In genomic region chr7:149261829-149262617, GRCh38 we compare ENCODE assay signal across 1 cellular context.
TF ChIP-seq lines count a peak whose summit lies in the region.

Gene ZNF783, plus strand, starts transcription at chr7:149262196. Its CDS starts 138 bp downstream, at chr7:149262334.

TF ChIP-seq in HepG2, 621 proteins besides CTCF, POLR2A, EP300 and RAD21 (continued from another document and continues in another):
- TF ChIP-seq, protein P1, sequence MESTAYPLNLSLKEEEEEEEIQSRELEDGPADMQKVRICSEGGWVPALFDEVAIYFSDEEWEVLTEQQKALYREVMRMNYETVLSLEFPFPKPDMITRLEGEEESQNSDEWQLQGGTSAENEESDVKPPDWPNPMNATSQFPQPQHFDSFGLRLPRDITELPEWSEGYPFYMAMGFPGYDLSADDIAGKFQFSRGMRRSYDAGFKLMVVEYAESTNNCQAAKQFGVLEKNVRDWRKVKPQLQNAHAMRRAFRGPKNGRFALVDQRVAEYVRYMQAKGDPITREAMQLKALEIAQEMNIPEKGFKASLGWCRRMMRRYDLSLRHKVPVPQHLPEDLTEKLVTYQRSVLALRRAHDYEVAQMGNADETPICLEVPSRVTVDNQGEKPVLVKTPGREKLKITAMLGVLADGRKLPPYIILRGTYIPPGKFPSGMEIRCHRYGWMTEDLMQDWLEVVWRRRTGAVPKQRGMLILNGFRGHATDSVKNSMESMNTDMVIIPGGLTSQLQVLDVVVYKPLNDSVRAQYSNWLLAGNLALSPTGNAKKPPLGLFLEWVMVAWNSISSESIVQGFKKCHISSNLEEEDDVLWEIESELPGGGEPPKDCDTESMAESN (CRISPR knock-in tag; conservative IDR thresholded peaks at IDR 0.05), result 0 out of 2 replicates have a peak, but pooled peaks have one; percentile 13
- TF ChIP-seq PATZ1 (CRISPR knock-in tag; IDR thresholded peaks at IDR 0.05) (peak; percentile 22; the same call in 1 of the 2 replicates), ZNF737 (CRISPR knock-in tag; IDR thresholded peaks at IDR 0.05; ENCODE audit: borderline replicate concordance) (peak; percentile 59; the same call in 1 of the 2 replicates), ZNF678 (CRISPR knock-in tag; IDR thresholded peaks at IDR 0.05) (peak; percentile 91), ZNF777 (CRISPR knock-in tag; IDR thresholded peaks at IDR 0.05) (peak; percentile 92), REPIN1 (CRISPR knock-in tag; IDR thresholded peaks at IDR 0.05; ENCODE audit: borderline replicate concordance, low read depth) (peak; percentile 87), ATM (IDR thresholded peaks at IDR 0.05; ENCODE audit: borderline replicate concordance) (no peak), ZSCAN20 (CRISPR knock-in tag; IDR thresholded peaks at IDR 0.05; ENCODE audit: borderline replicate concordance) (peak; percentile 89), RXRB (CRISPR knock-in tag; IDR thresholded peaks at IDR 0.05; ENCODE audit: borderline replicate concordance) (peak; percentile 31; the same call in 1 of the 2 replicates), ZNF274 (CRISPR knock-in tag; IDR thresholded peaks at IDR 0.05) (peak; percentile 72), LCORL (IDR thresholded peaks at IDR 0.05) (no peak), LCORL (CRISPR knock-in tag; IDR thresholded peaks at IDR 0.05) (0 out of 2 replicates have a peak, but pooled peaks have one; percentile 18), PHF20 (CRISPR knock-in tag; IDR thresholded peaks at IDR 0.05) (peak; percentile 75), TBX3 (IDR thresholded peaks at IDR 0.05; ENCODE audit: borderline replicate concordance) (no peak), DMAP1 (CRISPR knock-in tag; IDR thresholded peaks at IDR 0.05) (peak; percentile 83), ZSCAN29 (CRISPR knock-in tag; conservative IDR thresholded peaks at IDR 0.05) (no peak; the same call in 1 of the 2 replicates), HNRNPLL (IDR thresholded peaks at IDR 0.05; ENCODE audit: low read depth, low read length, poor library complexity, severe bottlenecking) (peak; percentile 61), ZNF230 (CRISPR knock-in tag; IDR thresholded peaks at IDR 0.05) (peak; percentile 68; the same call in 1 of the 2 replicates), MEIS1 (CRISPR knock-in tag; IDR thresholded peaks at IDR 0.05; ENCODE audit: borderline replicate concordance) (peak; percentile 59; the same call in 1 of the 2 replicates), ZNF264 (CRISPR knock-in tag; IDR thresholded peaks at IDR 0.05) (0 out of 2 replicates have a peak, but pooled peaks have one; percentile 65), BRCA1 (CRISPR knock-in tag; IDR thresholded peaks at IDR 0.05) (peak; percentile 88), ZFP36L1 (CRISPR knock-in tag; IDR thresholded peaks at IDR 0.05) (0 out of 2 replicates have a peak, but pooled peaks have one; percentile 67), ZSCAN12 (CRISPR knock-in tag; IDR thresholded peaks at IDR 0.05) (peak; percentile 69; the same call in 1 of the 2 replicates), MEIS2 (CRISPR knock-in tag; IDR thresholded peaks at IDR 0.05) (peak; percentile 52; the same call in 1 of the 2 replicates), TCF7 (IDR thresholded peaks at IDR 0.05; ENCODE audit: low read depth) (no peak), CENPT (CRISPR knock-in tag; IDR thresholded peaks at IDR 0.05; ENCODE audit: low read depth) (peak; percentile 58), SAP130 (CRISPR knock-in tag; IDR thresholded peaks at IDR 0.05; ENCODE audit: low read depth) (peak; percentile 79), PITX1 (CRISPR knock-in tag; IDR thresholded peaks at IDR 0.05) (0 out of 2 replicates have a peak, but pooled peaks have one; percentile 18), GATAD1 (CRISPR knock-in tag; IDR thresholded peaks at IDR 0.05) (peak; percentile 76), ATF6 (CRISPR knock-in tag; conservative IDR thresholded peaks at IDR 0.05) (0 out of 2 replicates have a peak, but pooled peaks have one; percentile 48), HOXA9 (CRISPR knock-in tag; IDR thresholded peaks at IDR 0.05; ENCODE audit: borderline replicate concordance) (peak; percentile 94), ZBTB4 (CRISPR knock-in tag; IDR thresholded peaks at IDR 0.05; ENCODE audit: borderline replicate concordance) (0 out of 2 replicates have a peak, but pooled peaks have one; percentile 30), IKZF4 (CRISPR knock-in tag; IDR thresholded peaks at IDR 0.05; ENCODE audit: borderline replicate concordance, low read depth, not compliant biosample characterization) (peak; percentile 57), ZFX (CRISPR knock-in tag; IDR thresholded peaks at IDR 0.05; ENCODE audit: low read depth) (peak; percentile 96), SMAD3 (CRISPR knock-in tag; IDR thresholded peaks at IDR 0.05) (peak; percentile 56; the same call in 1 of the 2 replicates), TRIM24 (CRISPR knock-in tag; IDR thresholded peaks at IDR 0.05) (no peak), ZNF101 (CRISPR knock-in tag; IDR thresholded peaks at IDR 0.05; ENCODE audit: borderline replicate concordance, low read depth) (0 out of 2 replicates have a peak, but pooled peaks have one; percentile 73)
- TF ChIP-seq, protein P2, sequence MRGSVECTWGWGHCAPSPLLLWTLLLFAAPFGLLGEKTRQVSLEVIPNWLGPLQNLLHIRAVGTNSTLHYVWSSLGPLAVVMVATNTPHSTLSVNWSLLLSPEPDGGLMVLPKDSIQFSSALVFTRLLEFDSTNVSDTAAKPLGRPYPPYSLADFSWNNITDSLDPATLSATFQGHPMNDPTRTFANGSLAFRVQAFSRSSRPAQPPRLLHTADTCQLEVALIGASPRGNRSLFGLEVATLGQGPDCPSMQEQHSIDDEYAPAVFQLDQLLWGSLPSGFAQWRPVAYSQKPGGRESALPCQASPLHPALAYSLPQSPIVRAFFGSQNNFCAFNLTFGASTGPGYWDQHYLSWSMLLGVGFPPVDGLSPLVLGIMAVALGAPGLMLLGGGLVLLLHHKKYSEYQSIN (CRISPR knock-in tag; IDR thresholded peaks at IDR 0.05; ENCODE audit: borderline replicate concordance), result peak; percentile 91; the same call in 1 of the 2 replicates
- TF ChIP-seq, protein P3, sequence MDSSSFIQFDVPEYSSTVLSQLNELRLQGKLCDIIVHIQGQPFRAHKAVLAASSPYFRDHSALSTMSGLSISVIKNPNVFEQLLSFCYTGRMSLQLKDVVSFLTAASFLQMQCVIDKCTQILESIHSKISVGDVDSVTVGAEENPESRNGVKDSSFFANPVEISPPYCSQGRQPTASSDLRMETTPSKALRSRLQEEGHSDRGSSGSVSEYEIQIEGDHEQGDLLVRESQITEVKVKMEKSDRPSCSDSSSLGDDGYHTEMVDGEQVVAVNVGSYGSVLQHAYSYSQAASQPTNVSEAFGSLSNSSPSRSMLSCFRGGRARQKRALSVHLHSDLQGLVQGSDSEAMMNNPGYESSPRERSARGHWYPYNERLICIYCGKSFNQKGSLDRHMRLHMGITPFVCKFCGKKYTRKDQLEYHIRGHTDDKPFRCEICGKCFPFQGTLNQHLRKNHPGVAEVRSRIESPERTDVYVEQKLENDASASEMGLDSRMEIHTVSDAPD (CRISPR knock-in tag; IDR thresholded peaks at IDR 0.05), result peak; percentile 77
- TF ChIP-seq, protein P4, sequence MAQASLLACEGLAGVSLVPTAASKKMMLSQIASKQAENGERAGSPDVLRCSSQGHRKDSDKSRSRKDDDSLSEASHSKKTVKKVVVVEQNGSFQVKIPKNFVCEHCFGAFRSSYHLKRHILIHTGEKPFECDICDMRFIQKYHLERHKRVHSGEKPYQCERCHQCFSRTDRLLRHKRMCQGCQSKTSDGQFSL (CRISPR knock-in tag; IDR thresholded peaks at IDR 0.05), result no peak
- TF ChIP-seq, protein P5, sequence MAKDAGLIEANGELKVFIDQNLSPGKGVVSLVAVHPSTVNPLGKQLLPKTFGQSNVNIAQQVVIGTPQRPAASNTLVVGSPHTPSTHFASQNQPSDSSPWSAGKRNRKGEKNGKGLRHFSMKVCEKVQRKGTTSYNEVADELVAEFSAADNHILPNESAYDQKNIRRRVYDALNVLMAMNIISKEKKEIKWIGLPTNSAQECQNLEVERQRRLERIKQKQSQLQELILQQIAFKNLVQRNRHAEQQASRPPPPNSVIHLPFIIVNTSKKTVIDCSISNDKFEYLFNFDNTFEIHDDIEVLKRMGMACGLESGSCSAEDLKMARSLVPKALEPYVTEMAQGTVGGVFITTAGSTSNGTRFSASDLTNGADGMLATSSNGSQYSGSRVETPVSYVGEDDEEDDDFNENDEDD (CRISPR knock-in tag; IDR thresholded peaks at IDR 0.05; ENCODE audit: borderline replicate concordance), result peak; percentile 94; the same call in 1 of the 2 replicates
- TF ChIP-seq, protein P6, sequence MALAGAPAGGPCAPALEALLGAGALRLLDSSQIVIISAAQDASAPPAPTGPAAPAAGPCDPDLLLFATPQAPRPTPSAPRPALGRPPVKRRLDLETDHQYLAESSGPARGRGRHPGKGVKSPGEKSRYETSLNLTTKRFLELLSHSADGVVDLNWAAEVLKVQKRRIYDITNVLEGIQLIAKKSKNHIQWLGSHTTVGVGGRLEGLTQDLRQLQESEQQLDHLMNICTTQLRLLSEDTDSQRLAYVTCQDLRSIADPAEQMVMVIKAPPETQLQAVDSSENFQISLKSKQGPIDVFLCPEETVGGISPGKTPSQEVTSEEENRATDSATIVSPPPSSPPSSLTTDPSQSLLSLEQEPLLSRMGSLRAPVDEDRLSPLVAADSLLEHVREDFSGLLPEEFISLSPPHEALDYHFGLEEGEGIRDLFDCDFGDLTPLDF (CRISPR knock-in tag; IDR thresholded peaks at IDR 0.05), result peak; percentile 23
- TF ChIP-seq, protein P7, sequence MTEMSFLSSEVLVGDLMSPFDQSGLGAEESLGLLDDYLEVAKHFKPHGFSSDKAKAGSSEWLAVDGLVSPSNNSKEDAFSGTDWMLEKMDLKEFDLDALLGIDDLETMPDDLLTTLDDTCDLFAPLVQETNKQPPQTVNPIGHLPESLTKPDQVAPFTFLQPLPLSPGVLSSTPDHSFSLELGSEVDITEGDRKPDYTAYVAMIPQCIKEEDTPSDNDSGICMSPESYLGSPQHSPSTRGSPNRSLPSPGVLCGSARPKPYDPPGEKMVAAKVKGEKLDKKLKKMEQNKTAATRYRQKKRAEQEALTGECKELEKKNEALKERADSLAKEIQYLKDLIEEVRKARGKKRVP (CRISPR knock-in tag; IDR thresholded peaks at IDR 0.05), result peak in 1 of 2 experiments; percentile 47; a peak in 2 of 4 replicates
- TF ChIP-seq, protein P8, sequence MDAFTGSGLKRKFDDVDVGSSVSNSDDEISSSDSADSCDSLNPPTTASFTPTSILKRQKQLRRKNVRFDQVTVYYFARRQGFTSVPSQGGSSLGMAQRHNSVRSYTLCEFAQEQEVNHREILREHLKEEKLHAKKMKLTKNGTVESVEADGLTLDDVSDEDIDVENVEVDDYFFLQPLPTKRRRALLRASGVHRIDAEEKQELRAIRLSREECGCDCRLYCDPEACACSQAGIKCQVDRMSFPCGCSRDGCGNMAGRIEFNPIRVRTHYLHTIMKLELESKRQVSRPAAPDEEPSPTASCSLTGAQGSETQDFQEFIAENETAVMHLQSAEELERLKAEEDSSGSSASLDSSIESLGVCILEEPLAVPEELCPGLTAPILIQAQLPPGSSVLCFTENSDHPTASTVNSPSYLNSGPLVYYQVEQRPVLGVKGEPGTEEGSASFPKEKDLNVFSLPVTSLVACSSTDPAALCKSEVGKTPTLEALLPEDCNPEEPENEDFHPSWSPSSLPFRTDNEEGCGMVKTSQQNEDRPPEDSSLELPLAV (CRISPR knock-in tag; conservative IDR thresholded peaks at IDR 0.05; ENCODE audit: low read depth), result 0 out of 2 replicates have a peak, but pooled peaks have one; percentile 91
